ENCODE assay signal across 11 cellular contexts in the genomic region with DNA sequence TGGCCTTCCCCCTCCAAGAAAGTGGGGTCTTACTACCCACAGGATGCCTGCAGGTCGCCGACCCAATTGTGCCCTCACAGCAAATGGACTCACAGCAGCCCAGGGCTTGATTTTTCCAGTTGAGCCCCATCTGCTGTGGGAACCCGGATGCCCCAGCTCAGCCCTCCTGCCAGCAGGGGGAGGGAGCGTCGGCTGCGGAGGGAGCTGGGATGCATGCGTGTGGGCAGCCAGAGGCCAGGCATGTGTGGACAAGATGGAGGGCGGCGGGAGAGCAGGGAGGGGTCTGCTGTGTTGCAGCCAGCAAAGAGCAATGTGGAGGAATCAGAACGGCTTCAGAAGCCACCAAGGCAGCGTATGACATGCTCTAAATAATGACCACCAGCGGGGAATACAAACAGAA. TPM values are rescaled to one million over a fixed set of nuclear protein-coding genes. Genes with fewer than 3 reads are reported as not detected.
DNase-seq lines count a peak whose midpoint lies in the region; ATAC-seq and TF ChIP-seq lines count a peak whose summit lies in the region.
"Had no signal": no experiment of that assay in that cellular context is flagged by ENCODE, and none has a peak within 500 bp of the region (broad histone marks: within the 10 kb centered on the region; RNA-seq: fewer than 3 reads in every experiment).

No MANE protein-coding gene starts in this region.

- no peak overlapping the region for H3K4me3 Mint-ChIP-seq in glutamatergic neuron (ENCODE audit: unreplicated experiment)

- H3K27ac ChIP-seq in prostate gland: no peak overlapping the region

- H3K36me3 Mint-ChIP-seq in glutamatergic neuron (ENCODE audit: unreplicated experiment): no peaks in the 10 kb centered on the region

- H3K4me1 Mint-ChIP-seq in glutamatergic neuron (ENCODE audit: low read depth, unreplicated experiment): peaks cover 12% of the 10 kb centered on the region

- H3K4me3 ChIP-seq in prostate gland: no peak overlapping the region

- peak overlapping the region; percentile 52 for H3K27ac Mint-ChIP-seq in glutamatergic neuron (ENCODE audit: unreplicated experiment)

- H3K27me3 ChIP-seq in prostate gland (replicated peaks; ENCODE audit: insufficient read depth): peaks cover 3% of the 10 kb centered on the region

- intact Hi-C loops in prostate gland (cut with DNase I): no loop called here

- DNase-seq in 8988T: peak; percentile 59
- peak; percentile 50 for DNase-seq in EL
- DNase-seq in glutamatergic neuron: peak; percentile 70
- no peak for DNase-seq in prostate gland (ENCODE audit: low spot score)
- DNase-seq in effector CD4-positive, alpha-beta T cell: no peak
- DNase-seq in left lobe of liver (ENCODE audit: low spot score): no peak
- DNase-seq: aorta, DND-41, nucleus accumbens had no signal

- WGBS in prostate gland: 34% methylated on average over 11 of the region's 12 CpGs

- peaks cover 9% of the 10 kb centered on the region for H3K9me3 Mint-ChIP-seq in glutamatergic neuron (ENCODE audit: unreplicated experiment)

- peaks cover 11% of the 10 kb centered on the region for H3K27me3 Mint-ChIP-seq in glutamatergic neuron (ENCODE audit: unreplicated experiment)

- TF ChIP-seq POLR2A in prostate gland (IDR thresholded peaks at IDR 0.05): no peak

- peak; percentile 36 for TF ChIP-seq CTCF in glutamatergic neuron (IDR thresholded peaks at IDR 0.05; ENCODE audit: partially characterized antibody, unreplicated experiment)
- TF ChIP-seq CTCF in prostate gland (IDR thresholded peaks at IDR 0.05): peak in 1 of 4 experiments; percentile 37

- no peaks in the 10 kb centered on the region for H3K4me1 ChIP-seq in prostate gland (replicated peaks)

- peak; percentile 74; the same call in 2 of the 3 replicates for ATAC-seq in SK-N-SH treated with all-trans-retinoic acid at 6 μM for 48 hours
- no peak for ATAC-seq in left lobe of liver
- ATAC-seq in HG02678 (IDR thresholded peaks at IDR 0.05; ENCODE audit: unreplicated experiment): no peak

- no peaks in the 10 kb centered on the region for H3K9me3 ChIP-seq in prostate gland

- H3K36me3 ChIP-seq in prostate gland: no peaks in the 10 kb centered on the region

TF ChIP-seq in SK-N-SH treated with all-trans-retinoic acid at 6 μM for 48 hours, 23 proteins besides CTCF, POLR2A, EP300 and RAD21:
- TF ChIP-seq ZFP3 (CRISPR knock-in tag; IDR thresholded peaks at IDR 0.05) (no peak), ZFP30 (CRISPR knock-in tag; IDR thresholded peaks at IDR 0.05) (no peak), SNAI2 (CRISPR knock-in tag; IDR thresholded peaks at IDR 0.05) (no peak)
- TF ChIP-seq, protein P1, sequence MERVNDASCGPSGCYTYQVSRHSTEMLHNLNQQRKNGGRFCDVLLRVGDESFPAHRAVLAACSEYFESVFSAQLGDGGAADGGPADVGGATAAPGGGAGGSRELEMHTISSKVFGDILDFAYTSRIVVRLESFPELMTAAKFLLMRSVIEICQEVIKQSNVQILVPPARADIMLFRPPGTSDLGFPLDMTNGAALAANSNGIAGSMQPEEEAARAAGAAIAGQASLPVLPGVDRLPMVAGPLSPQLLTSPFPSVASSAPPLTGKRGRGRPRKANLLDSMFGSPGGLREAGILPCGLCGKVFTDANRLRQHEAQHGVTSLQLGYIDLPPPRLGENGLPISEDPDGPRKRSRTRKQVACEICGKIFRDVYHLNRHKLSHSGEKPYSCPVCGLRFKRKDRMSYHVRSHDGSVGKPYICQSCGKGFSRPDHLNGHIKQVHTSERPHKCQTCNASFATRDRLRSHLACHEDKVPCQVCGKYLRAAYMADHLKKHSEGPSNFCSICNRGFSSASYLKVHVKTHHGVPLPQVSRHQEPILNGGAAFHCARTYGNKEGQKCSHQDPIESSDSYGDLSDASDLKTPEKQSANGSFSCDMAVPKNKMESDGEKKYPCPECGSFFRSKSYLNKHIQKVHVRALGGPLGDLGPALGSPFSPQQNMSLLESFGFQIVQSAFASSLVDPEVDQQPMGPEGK (CRISPR knock-in tag; IDR thresholded peaks at IDR 0.05; ENCODE audit: borderline replicate concordance): no peak

RNA-seq across cellular contexts. Expression of a gene that starts 41.0 kb away (rescaled TPM):
- total RNA-seq in glutamatergic neuron (ENCODE audit: unreplicated experiment) (143 TPM), prostate gland (100 to 1,000 TPM; 241 to 364 TPM), left lobe of liver (34.5 TPM)

Comparison
In these comparisons a context has a peak if more than half of its experiments do, and no peak if none do; other contexts are left out.
1. DNase-seq: peak in 8988T (single experiment), EL (single experiment) and glutamatergic neuron (single experiment); none in prostate gland (single experiment), effector CD4-positive, alpha-beta T cell (single experiment) and left lobe of liver (single experiment).